In the genomic region with DNA sequence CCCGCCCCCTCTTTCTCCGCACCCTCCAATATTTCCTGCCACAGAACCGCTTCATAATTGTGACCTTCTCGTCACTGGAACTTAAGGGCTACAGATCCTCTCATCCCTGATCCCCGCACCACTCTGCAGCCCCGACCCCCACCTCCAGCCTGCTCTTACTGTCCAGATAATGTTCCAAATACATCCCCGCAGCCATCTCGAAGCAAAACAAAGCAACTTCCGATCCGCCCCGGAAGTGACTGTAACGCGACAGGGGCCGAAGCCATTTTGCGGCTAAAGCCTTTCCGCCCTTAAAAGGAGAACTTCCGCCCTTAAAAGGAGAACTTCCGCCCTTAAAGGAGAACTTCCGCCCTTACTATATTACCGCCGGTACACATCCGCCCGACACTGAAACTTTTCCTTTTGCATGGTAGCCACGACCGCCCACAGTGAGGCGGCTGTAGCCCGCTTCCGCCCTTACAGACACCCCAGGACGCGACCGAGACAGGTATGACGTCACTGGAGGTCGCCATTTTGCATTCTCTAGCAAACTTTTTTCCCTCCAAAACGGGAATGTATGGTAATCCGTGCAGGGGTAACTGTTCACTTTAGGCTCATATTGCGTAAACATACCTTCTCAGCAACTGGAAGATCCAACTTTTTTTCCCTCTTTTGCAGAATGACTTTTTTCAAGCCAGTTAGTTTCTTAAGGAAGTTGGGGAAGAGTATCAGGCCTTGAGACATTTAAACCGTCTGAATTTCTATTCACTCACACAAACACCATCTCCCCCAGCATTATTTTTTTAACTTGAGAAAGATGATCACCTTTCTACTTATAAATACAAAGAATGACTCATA, we compare ENCODE assay signal across 8 cellular contexts. TPM values are rescaled to one million over a fixed set of nuclear protein-coding genes. Genes with fewer than 3 reads are reported as not detected.
DNase-seq lines count a peak whose midpoint lies in the region; ATAC-seq and TF ChIP-seq lines count a peak whose summit lies in the region.

A gene (minus strand): TSS at position 214 of the 837 bp plus-strand sequence. CDS start 18 bp downstream, at position 196.

- peak within 1 kb of the TSS; percentile 5 to 88 (median 78) for H3K27ac ChIP-seq in heart right ventricle
- peak within 1 kb of the TSS; percentile 68 to 87 (median 84) for H3K27ac ChIP-seq in upper lobe of left lung

- TF ChIP-seq CTCF in GM13976 (IDR thresholded peaks at IDR 0.05; ENCODE audit: borderline replicate concordance, control extremely low read depth, extremely low read depth, insufficient read depth, missing control alignments) (no peak), heart right ventricle (IDR thresholded peaks at IDR 0.05) (no peak), upper lobe of left lung (IDR thresholded peaks at IDR 0.05) (peak in 1 of 6 experiments; percentile 4)

- TF ChIP-seq EP300 in upper lobe of left lung (IDR thresholded peaks at IDR 0.05): peak in 2 of 4 donors; percentile 51 to 52

- H3K4me1 ChIP-seq in heart right ventricle (peaks cover 0 to 32% (median 15%) of the 10 kb centered on the region in 9 donors), upper lobe of left lung (peaks cover 12 to 14% (median 12%) of the 10 kb centered on the region in 4 donors)

- peak; percentile 97 for DNase-seq in GM13976 (ENCODE audit: low spot score)
- peak; percentile 100 for DNase-seq in NCI-H146 treated with DMSO at 0.1 percent for 48 hours (lab: John Stamatoyannopoulos, UW; ENCODE audit: unreplicated experiment)
- peak; percentile 99 for DNase-seq in amniotic epithelial cell (ENCODE audit: low read depth)
- peak; percentile 94 to 99 for DNase-seq in heart right ventricle
- peak; percentile 95 to 100 (median 97) for DNase-seq in posterior cingulate gyrus
- DNase-seq in upper lobe of left lung: peak; percentile 96 to 99

- intact Hi-C loops in T-helper 1 cell treated with Interleukin-12 subunit alpha and Interleukin-12 subunit beta and Interleukin-4 antibody, amounts not matched to agents 30 ng/mL and 1 ng/mL, for 36 hours (cut with micrococcal nuclease): loop anchor here (1.0 to 2.0 kb wide), 16 partner anchors 26 to 307 kb away; a partner anchor contains a TSS
- intact Hi-C loops in heart right ventricle (cut with DNase I): loop anchor here in 7 of 10 donors (1.0 to 5.0 kb wide), 6 partner anchors 26 to 60 kb away; a partner anchor contains a TSS
- intact Hi-C loops in posterior cingulate gyrus (cut with DNase I): loop anchor here (1.0 to 5.0 kb wide), 3 partner anchors 26 to 60 kb away; a partner anchor contains a TSS

- peak in 2 of 4 donors; percentile 21 to 62 for TF ChIP-seq POLR2A in upper lobe of left lung (IDR thresholded peaks at IDR 0.05)

- no peaks in the 10 kb centered on the region for H3K9me3 ChIP-seq in heart right ventricle
- H3K9me3 ChIP-seq in upper lobe of left lung: no peaks in the 10 kb centered on the region

- 3% methylated on average over 37 of the region's 37 CpGs for WGBS in heart right ventricle, 2 donors
- WGBS in upper lobe of left lung, 2 donors: 2% methylated on average over 35 to 37 of the region's 37 CpGs

- ATAC-seq in HG02870 (IDR thresholded peaks at IDR 0.05; ENCODE audit: unreplicated experiment) (peak; percentile 97), heart right ventricle (peak; percentile 99 to 100 (median 100)), upper lobe of left lung (ENCODE audit: low FRiP score in 2 of 2) (peak; percentile 100)

- no peaks in the 10 kb centered on the region for H3K27me3 ChIP-seq in heart right ventricle
- H3K27me3 ChIP-seq in upper lobe of left lung: no peaks in the 10 kb centered on the region

- H3K4me3 ChIP-seq in heart right ventricle (peak within 1 kb of the TSS; percentile 62 to 92 (median 82)), upper lobe of left lung (peak within 1 kb of the TSS; percentile 70 to 89 (median 76))

- H3K36me3 ChIP-seq in heart right ventricle (peaks cover 0 to 43% (median 15%) of the 10 kb centered on the region in 9 donors), upper lobe of left lung (peaks cover under 1 to 31% (median 17%) of the 10 kb centered on the region in 4 donors)

- in situ Hi-C loops in GM13976 (cut with MboI; ENCODE audit: low sequenced_read_pairs, unreplicated experiment): no loop called here

RNA-seq across cellular contexts. Expression of the gene that starts here (rescaled TPM):
- 23.7 and 27.7 TPM in 2 replicates for total RNA-seq in T-helper 1 cell treated with Interleukin-12 subunit alpha and Interleukin-12 subunit beta and Interleukin-4 antibody, amounts not matched to agents 30 ng/mL and 1 ng/mL, for 36 hours
- total RNA-seq in heart right ventricle (10 to 100 TPM; 17.7 to 32.5 (median 22.6) TPM), upper lobe of left lung (10 to 100 TPM; 24.3 to 79.6 (median 33.8) TPM)
- 10 to 100 TPM; 20.0 to 25.5 TPM for polyA plus RNA-seq in heart right ventricle

Comparison
In these comparisons a context has a peak if more than half of its experiments do, and no peak if none do; other contexts are left out.
1. Peak in every context shown above with its lines: DNase-seq, ATAC-seq, H3K4me3 ChIP-seq and H3K27ac ChIP-seq.